Comparison of ENCODE assay signal across 8 cellular contexts in the genomic region with DNA sequence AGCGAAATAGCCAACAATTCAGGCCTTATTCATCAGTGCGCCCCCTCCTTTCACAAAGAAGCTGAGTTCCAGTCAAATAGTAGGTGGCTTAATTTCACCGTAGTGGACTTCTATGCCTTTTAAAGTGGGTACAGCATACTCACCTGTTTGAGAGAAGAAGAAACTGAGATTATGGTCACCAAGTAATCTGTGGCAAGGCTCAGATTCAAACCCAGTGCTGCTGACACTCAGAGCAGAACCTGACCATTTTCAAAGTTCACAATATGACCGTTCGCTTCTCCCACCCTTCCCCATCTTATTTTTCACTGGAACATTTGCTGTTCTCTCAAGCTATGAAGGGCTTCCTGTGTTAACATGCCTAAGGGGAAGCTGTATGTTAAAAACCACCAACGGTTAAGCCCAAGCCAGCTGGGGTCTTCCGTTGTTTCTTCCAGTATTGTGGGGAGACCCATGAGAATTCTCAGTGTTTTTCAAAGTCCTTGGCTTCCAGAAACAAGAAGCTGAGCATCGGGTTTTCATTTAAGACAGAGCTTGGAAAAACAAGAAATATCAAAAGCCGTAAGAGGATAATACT. TPM values are rescaled to one million over a fixed set of nuclear protein-coding genes. Genes with fewer than 3 reads are reported as not detected.
DNase-seq lines count a peak whose midpoint lies in the region; ATAC-seq and TF ChIP-seq lines count a peak whose summit lies in the region.

No MANE protein-coding gene starts in this region.

- ATAC-seq in GM21515 (IDR thresholded peaks at IDR 0.05; ENCODE audit: unreplicated experiment) = peak; percentile 19

- H3K36me3 ChIP-seq in mesenchymal stem cell (ENCODE audit: control insufficient read depth in 1 of 2, insufficient read depth in 2 of 2, low read depth in 1 of 2, low read length in 2 of 2) (peaks cover 0 to 5% of the 10 kb centered on the region in 2 experiments), A673 (ENCODE audit: insufficient read depth, low read length, poor library complexity, severe bottlenecking) (no peaks in the 10 kb centered on the region), MG63 (no peaks in the 10 kb centered on the region)

- no peak overlapping the region for H3K9ac ChIP-seq in mesenchymal stem cell (ENCODE audit: low read length)

- no peak overlapping the region for H4K91ac ChIP-seq in mesenchymal stem cell (ENCODE audit: low read length)

- no peak overlapping the region for H2AK5ac ChIP-seq in mesenchymal stem cell (ENCODE audit: low read length, severe bottlenecking)

- H3K9me3 ChIP-seq in mesenchymal stem cell (ENCODE audit: control insufficient read depth, low read length) (no peaks in the 10 kb centered on the region), A673 (ENCODE audit: low read depth, low read length, poor library complexity, severe bottlenecking) (no peaks in the 10 kb centered on the region), MG63 (no peaks in the 10 kb centered on the region)

- no peaks in the 10 kb centered on the region for H3K79me1 ChIP-seq in mesenchymal stem cell (replicated peaks; ENCODE audit: low read length, poor library complexity, severe bottlenecking)

- intact Hi-C loops in dorsolateral prefrontal cortex (cut with DNase I) (no loop called here), A673 (cut with micrococcal nuclease; ENCODE audit: unreplicated experiment) (no loop called here)

- no peak overlapping the region for H4K8ac ChIP-seq in mesenchymal stem cell (ENCODE audit: low read length)

- no peak overlapping the region for H2BK15ac ChIP-seq in mesenchymal stem cell (ENCODE audit: low read depth, poor library complexity, severe bottlenecking)

- DNase-seq in Jurkat, Clone E6-1 (ENCODE audit: low read depth, low spot score) = peak; percentile 95
- DNase-seq in dorsolateral prefrontal cortex (no peak), mesenchymal stem cell (no peak), A673 (ENCODE audit: low spot score) (no peak), RWPE1 (ENCODE audit: low spot score) (no peak), MG63 (no peak)

- no peak overlapping the region for H2BK12ac ChIP-seq in mesenchymal stem cell (ENCODE audit: low read length in 2 of 2)

- CTCF ChIA-PET in A673 (lab: Charles Lee) (no interaction called here), RWPE1 (lab: Yijun Ruan, JAX) (no interaction called here)

- no peak overlapping the region for H3K18ac ChIP-seq in mesenchymal stem cell (ENCODE audit: low read depth in 1 of 2, low read length in 2 of 2)

- no peak overlapping the region for H3K14ac ChIP-seq in mesenchymal stem cell (ENCODE audit: low read length in 2 of 2)

- H3K23ac ChIP-seq in mesenchymal stem cell (ENCODE audit: low read length in 2 of 2) = no peak overlapping the region

- no peak overlapping the region for H2BK5ac ChIP-seq in mesenchymal stem cell (ENCODE audit: low read depth, low read length, poor library complexity, severe bottlenecking)

- no TSS peak for BruUV-seq in A673 (replicated peaks; lab: Mats Ljungman, UMichigan)

- H3K4me1 ChIP-seq in mesenchymal stem cell (ENCODE audit: control insufficient read depth, insufficient read depth, low read depth, low read length) (peaks cover 3% of the 10 kb centered on the region), A673 (ENCODE audit: insufficient read depth, low read length, poor library complexity, severe bottlenecking) (no peaks in the 10 kb centered on the region)

- over 99% methylated on average over 9 of the region's 9 CpGs for WGBS in mesenchymal stem cell

- H2AFZ ChIP-seq in mesenchymal stem cell (ENCODE audit: low read depth, low read length) = no peak overlapping the region

- no peak for TF ChIP-seq CTCF in dorsolateral prefrontal cortex (IDR thresholded peaks at IDR 0.05 in 54 of 56, conservative IDR thresholded peaks at IDR 0.05 in 2 of 56; ENCODE audit: low read depth in 1 of 56, partially characterized antibody in 56 of 56)
- no peak for TF ChIP-seq CTCF in A673 (conservative IDR thresholded peaks at IDR 0.05; ENCODE audit: low read depth, low read length)
- TF ChIP-seq CTCF in RWPE1 (conservative IDR thresholded peaks at IDR 0.05; ENCODE audit: low read depth) = no peak

- no peak overlapping the region for H3K4ac ChIP-seq in mesenchymal stem cell (ENCODE audit: low read depth in 1 of 2, low read length in 2 of 2)

- no peak overlapping the region for H2BK120ac ChIP-seq in mesenchymal stem cell (ENCODE audit: low read depth, low read length)

- POLR2A ChIA-PET in A673 (lab: Charles Lee; ENCODE audit: low non-redundant PET) = no interaction called here
- POLR2A ChIA-PET in RWPE1 (lab: Yijun Ruan, JAX; ENCODE audit: low non-redundant PET) = no interaction called here

- peak overlapping the region; percentile 69; the same call in 1 of the 2 replicates for H3K4me3 ChIP-seq in GM08714 (ENCODE audit: low read length)
- H3K4me3 ChIP-seq in Jurkat, Clone E6-1 (ENCODE audit: low read length) = peak overlapping the region; percentile 52
- H3K4me3 ChIP-seq in dorsolateral prefrontal cortex = no peak overlapping the region
- no peak overlapping the region for H3K4me3 ChIP-seq in mesenchymal stem cell (ENCODE audit: insufficient read depth in 1 of 2, low read depth in 1 of 2, low read length in 2 of 2)
- no peak overlapping the region for H3K4me3 ChIP-seq in A673 (ENCODE audit: low read depth, low read length, poor library complexity, severe bottlenecking)
- H3K4me3 ChIP-seq in MG63 = no peak overlapping the region

- H3K27ac ChIP-seq in dorsolateral prefrontal cortex (peak overlapping the region in 32 of 59 donors; percentile 0 to 75 (median 36)), mesenchymal stem cell (ENCODE audit: low read length, poor library complexity, severe bottlenecking) (no peak overlapping the region), A673 (ENCODE audit: low read depth, low read length, poor library complexity, severe bottlenecking) (no peak overlapping the region), RWPE1 (no peak overlapping the region)

- no peak overlapping the region for H3K4me2 ChIP-seq in mesenchymal stem cell (ENCODE audit: low read length, poor library complexity, severe bottlenecking)

- no peaks in the 10 kb centered on the region for H3K27me3 ChIP-seq in dorsolateral prefrontal cortex
- H3K27me3 ChIP-seq in mesenchymal stem cell (ENCODE audit: control insufficient read depth in 1 of 2, insufficient read depth in 1 of 2, low read length in 2 of 2) = no peaks in the 10 kb centered on the region
- no peaks in the 10 kb centered on the region for H3K27me3 ChIP-seq in A673 (replicated peaks; ENCODE audit: insufficient read depth, low read depth, low read length, poor library complexity)
- H3K27me3 ChIP-seq in MG63 = no peaks in the 10 kb centered on the region

RNA-seq across cellular contexts. Expression of gene PSMA6, which starts 6.1 kb away (rescaled TPM):
- 613 TPM for polyA plus RNA-seq in Jurkat, Clone E6-1 (2012; ENCODE audit: insufficient read depth, insufficient read length)
- 100 to 1,000 TPM in 75 of 120 experiments, 10 to 100 TPM in 45; 60.5 to 148 (median 104) TPM for total RNA-seq in dorsolateral prefrontal cortex
- 290 TPM for polyA plus RNA-seq in mesenchymal stem cell (2013, experiment 1 of 2)
- polyA plus RNA-seq in mesenchymal stem cell (2013, experiment 2 of 2) = 302 TPM
- total RNA-seq in A673 (2021) = 364 and 392 TPM in 2 replicates
- total RNA-seq in MG63 (2014; rRNA removed; shearing (Covaris generic); ENCODE audit: low replicate concordance) = 302 and 372 TPM in 2 replicates

Comparison
In these comparisons a context has a peak if more than half of its experiments do, and no peak if none do; other contexts are left out.
1. H3K4me3 ChIP-seq: peak in GM08714 (single experiment) and Jurkat, Clone E6-1 (single experiment); none in dorsolateral prefrontal cortex (0 of 59), mesenchymal stem cell (0 of 2), A673 (single experiment) and MG63 (single experiment).
2. H3K27ac ChIP-seq: peak in dorsolateral prefrontal cortex (32 of 59); none in mesenchymal stem cell (single experiment), A673 (single experiment) and RWPE1 (single experiment).